In the genomic region with DNA sequence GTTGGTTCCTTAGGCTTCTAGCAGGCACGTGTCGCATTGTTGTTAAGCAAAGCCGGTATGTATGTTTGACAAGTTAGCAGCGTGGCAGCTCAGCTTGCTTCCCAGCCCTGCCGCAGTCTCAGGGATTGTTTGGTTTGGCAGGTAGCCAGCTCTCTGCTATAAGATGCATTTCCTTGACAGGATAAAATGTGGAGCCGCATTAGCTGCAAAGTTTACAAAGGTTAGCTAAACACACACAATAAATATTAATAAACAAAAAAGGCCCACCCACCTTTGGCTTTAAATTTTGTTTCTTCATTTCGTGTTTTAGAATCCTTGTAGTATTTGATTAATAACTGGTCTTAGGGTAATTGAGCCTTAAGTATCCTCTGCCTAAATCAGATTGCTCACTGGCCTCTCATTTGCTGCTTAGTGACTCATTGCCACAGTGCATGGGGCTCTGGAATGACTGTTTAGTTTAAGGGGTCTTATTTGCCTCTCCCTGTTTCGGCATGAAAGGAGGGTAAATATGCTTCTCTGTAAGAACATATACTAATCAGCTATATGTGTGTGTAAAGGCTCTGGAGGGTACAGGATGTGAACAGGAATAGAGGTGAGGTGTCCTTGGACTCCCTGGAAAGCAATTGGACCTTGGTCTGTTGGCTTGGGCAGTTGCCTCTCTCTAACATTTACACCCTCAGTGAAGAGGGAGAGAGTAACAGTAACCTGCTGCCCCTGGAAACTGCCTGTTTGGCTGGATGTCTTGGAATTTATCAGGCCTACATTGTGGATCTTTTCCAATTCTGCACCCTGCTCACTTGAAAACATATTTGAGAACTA, we compare ENCODE assay signal across 1 cellular context.
TF ChIP-seq lines count a peak whose summit lies in the region.

No MANE protein-coding gene starts in this region.

TF ChIP-seq in HepG2, 621 proteins besides CTCF, POLR2A, EP300 and RAD21 (continued from another document and continues in another):
- TF ChIP-seq, protein P1, sequence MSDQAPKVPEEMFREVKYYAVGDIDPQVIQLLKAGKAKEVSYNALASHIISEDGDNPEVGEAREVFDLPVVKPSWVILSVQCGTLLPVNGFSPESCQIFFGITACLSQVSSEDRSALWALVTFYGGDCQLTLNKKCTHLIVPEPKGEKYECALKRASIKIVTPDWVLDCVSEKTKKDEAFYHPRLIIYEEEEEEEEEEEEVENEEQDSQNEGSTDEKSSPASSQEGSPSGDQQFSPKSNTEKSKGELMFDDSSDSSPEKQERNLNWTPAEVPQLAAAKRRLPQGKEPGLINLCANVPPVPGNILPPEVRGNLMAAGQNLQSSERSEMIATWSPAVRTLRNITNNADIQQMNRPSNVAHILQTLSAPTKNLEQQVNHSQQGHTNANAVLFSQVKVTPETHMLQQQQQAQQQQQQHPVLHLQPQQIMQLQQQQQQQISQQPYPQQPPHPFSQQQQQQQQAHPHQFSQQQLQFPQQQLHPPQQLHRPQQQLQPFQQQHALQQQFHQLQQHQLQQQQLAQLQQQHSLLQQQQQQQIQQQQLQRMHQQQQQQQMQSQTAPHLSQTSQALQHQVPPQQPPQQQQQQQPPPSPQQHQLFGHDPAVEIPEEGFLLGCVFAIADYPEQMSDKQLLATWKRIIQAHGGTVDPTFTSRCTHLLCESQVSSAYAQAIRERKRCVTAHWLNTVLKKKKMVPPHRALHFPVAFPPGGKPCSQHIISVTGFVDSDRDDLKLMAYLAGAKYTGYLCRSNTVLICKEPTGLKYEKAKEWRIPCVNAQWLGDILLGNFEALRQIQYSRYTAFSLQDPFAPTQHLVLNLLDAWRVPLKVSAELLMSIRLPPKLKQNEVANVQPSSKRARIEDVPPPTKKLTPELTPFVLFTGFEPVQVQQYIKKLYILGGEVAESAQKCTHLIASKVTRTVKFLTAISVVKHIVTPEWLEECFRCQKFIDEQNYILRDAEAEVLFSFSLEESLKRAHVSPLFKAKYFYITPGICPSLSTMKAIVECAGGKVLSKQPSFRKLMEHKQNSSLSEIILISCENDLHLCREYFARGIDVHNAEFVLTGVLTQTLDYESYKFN (CRISPR knock-in tag; conservative IDR thresholded peaks at IDR 0.05) = peak; percentile 97
- TF ChIP-seq, protein P2, sequence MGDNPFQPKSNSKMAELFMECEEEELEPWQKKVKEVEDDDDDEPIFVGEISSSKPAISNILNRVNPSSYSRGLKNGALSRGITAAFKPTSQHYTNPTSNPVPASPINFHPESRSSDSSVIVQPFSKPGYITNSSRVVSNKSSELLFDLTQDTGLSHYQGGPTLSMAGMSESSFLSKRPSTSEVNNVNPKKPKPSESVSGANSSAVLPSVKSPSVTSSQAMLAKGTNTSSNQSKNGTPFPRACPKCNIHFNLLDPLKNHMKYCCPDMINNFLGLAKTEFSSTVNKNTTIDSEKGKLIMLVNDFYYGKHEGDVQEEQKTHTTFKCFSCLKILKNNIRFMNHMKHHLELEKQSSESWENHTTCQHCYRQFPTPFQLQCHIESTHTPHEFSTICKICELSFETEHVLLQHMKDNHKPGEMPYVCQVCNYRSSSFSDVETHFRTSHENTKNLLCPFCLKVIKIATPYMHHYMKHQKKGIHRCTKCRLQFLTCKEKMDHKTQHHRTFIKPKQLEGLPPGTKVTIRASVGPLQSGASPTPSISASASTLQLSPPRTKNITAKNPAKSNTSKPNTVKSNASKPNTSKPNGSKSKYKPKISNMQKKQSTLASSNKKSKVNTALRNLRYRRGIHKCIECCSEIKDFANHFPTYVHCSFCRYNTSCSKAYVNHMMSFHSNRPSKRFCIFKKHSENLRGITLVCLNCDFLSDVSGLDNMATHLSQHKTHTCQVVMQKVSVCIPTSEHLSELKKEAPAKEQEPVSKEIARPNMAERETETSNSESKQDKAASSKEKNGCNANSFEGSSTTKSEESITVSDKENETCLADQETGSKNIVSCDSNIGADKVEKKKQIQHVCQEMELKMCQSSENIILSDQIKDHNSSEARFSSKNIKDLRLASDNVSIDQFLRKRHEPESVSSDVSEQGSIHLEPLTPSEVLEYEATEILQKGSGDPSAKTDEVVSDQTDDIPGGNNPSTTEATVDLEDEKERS (CRISPR knock-in tag; IDR thresholded peaks at IDR 0.05) = 0 out of 2 replicates have a peak, but pooled peaks have one; percentile 26
- TF ChIP-seq, protein P3, sequence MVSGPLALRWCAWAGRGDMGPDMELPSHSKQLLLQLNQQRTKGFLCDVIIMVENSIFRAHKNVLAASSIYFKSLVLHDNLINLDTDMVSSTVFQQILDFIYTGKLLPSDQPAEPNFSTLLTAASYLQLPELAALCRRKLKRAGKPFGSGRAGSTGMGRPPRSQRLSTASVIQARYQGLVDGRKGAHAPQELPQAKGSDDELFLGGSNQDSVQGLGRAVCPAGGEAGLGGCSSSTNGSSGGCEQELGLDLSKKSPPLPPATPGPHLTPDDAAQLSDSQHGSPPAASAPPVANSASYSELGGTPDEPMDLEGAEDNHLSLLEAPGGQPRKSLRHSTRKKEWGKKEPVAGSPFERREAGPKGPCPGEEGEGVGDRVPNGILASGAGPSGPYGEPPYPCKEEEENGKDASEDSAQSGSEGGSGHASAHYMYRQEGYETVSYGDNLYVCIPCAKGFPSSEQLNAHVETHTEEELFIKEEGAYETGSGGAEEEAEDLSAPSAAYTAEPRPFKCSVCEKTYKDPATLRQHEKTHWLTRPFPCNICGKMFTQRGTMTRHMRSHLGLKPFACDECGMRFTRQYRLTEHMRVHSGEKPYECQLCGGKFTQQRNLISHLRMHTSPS (CRISPR knock-in tag; IDR thresholded peaks at IDR 0.05; ENCODE audit: low read depth) = no peak
- TF ChIP-seq ZNF335 (CRISPR knock-in tag; IDR thresholded peaks at IDR 0.05) (peak; percentile 92), MAZ (IDR thresholded peaks at IDR 0.05; ENCODE audit: borderline replicate concordance, low read depth, low read length) (no peak), MAZ (CRISPR knock-in tag; IDR thresholded peaks at IDR 0.05; ENCODE audit: low read depth) (0 out of 2 replicates have a peak, but pooled peaks have one; percentile 29), ZNF558 (CRISPR knock-in tag; IDR thresholded peaks at IDR 0.05; ENCODE audit: borderline replicate concordance) (no peak), ARHGAP35 (CRISPR knock-in tag; IDR thresholded peaks at IDR 0.05; ENCODE audit: borderline replicate concordance) (no peak), ZMYM4 (CRISPR knock-in tag; IDR thresholded peaks at IDR 0.05) (peak; percentile 91), DR1 (CRISPR knock-in tag; IDR thresholded peaks at IDR 0.05) (no peak), ZBTB21 (CRISPR knock-in tag; IDR thresholded peaks at IDR 0.05) (no peak), PTBP1 (IDR thresholded peaks at IDR 0.05; ENCODE audit: low read depth, low read length, poor library complexity, severe bottlenecking) (no peak), HNF4G (IDR thresholded peaks at IDR 0.05; ENCODE audit: borderline replicate concordance, low read depth, low read length) (peak; percentile 86), HNF4G (CRISPR knock-in tag; IDR thresholded peaks at IDR 0.05; ENCODE audit: borderline replicate concordance, low read depth) (peak; percentile 89; the same call in 1 of the 2 replicates), MIXL1 (CRISPR knock-in tag; IDR thresholded peaks at IDR 0.05) (peak; percentile 95), SMAD3 (CRISPR knock-in tag; IDR thresholded peaks at IDR 0.05) (peak; percentile 47; the same call in 1 of the 2 replicates), ZZZ3 (CRISPR knock-in tag; IDR thresholded peaks at IDR 0.05; ENCODE audit: borderline replicate concordance) (peak; percentile 23; the same call in 1 of the 2 replicates), MXD4 (CRISPR knock-in tag; IDR thresholded peaks at IDR 0.05) (peak; percentile 86; the same call in 1 of the 2 replicates), ZNF260 (CRISPR knock-in tag; IDR thresholded peaks at IDR 0.05; ENCODE audit: borderline replicate concordance, low read depth) (no peak), ZNF432 (CRISPR knock-in tag; IDR thresholded peaks at IDR 0.05; ENCODE audit: borderline replicate concordance) (no peak), DMAP1 (CRISPR knock-in tag; IDR thresholded peaks at IDR 0.05) (0 out of 2 replicates have a peak, but pooled peaks have one; percentile 33), SOX5 (CRISPR knock-in tag; IDR thresholded peaks at IDR 0.05; ENCODE audit: borderline replicate concordance) (peak; percentile 71), NR2F1 (CRISPR knock-in tag; IDR thresholded peaks at IDR 0.05) (peak; percentile 55 to 75), ZNF563 (CRISPR knock-in tag; IDR thresholded peaks at IDR 0.05) (no peak), KDM5B (CRISPR knock-in tag; IDR thresholded peaks at IDR 0.05; ENCODE audit: borderline replicate concordance) (no peak), AGO2 (optimal IDR thresholded peaks at IDR 0.05; ENCODE audit: low read depth, low read length) (no peak), ZNF510 (CRISPR knock-in tag; IDR thresholded peaks at IDR 0.05; ENCODE audit: low read depth) (no peak), ZNF878 (CRISPR knock-in tag; IDR thresholded peaks at IDR 0.05) (no peak), U2AF1 (optimal IDR thresholded peaks at IDR 0.05; ENCODE audit: low read depth, low read length) (no peak), TAF15 (IDR thresholded peaks at IDR 0.05; ENCODE audit: low read depth, low read length, poor library complexity, severe bottlenecking) (no peak), ZNF644 (CRISPR knock-in tag; IDR thresholded peaks at IDR 0.05; ENCODE audit: low read depth) (peak; percentile 85), ZSCAN29 (CRISPR knock-in tag; conservative IDR thresholded peaks at IDR 0.05) (peak; percentile 81)
- TF ChIP-seq, protein P4, sequence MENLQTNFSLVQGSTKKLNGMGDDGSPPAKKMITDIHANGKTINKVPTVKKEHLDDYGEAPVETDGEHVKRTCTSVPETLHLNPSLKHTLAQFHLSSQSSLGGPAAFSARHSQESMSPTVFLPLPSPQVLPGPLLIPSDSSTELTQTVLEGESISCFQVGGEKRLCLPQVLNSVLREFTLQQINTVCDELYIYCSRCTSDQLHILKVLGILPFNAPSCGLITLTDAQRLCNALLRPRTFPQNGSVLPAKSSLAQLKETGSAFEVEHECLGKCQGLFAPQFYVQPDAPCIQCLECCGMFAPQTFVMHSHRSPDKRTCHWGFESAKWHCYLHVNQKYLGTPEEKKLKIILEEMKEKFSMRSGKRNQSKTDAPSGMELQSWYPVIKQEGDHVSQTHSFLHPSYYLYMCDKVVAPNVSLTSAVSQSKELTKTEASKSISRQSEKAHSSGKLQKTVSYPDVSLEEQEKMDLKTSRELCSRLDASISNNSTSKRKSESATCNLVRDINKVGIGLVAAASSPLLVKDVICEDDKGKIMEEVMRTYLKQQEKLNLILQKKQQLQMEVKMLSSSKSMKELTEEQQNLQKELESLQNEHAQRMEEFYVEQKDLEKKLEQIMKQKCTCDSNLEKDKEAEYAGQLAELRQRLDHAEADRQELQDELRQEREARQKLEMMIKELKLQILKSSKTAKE (CRISPR knock-in tag; IDR thresholded peaks at IDR 0.05; ENCODE audit: borderline replicate concordance) = peak; percentile 59; the same call in 1 of the 2 replicates
- TF ChIP-seq, protein P5, sequence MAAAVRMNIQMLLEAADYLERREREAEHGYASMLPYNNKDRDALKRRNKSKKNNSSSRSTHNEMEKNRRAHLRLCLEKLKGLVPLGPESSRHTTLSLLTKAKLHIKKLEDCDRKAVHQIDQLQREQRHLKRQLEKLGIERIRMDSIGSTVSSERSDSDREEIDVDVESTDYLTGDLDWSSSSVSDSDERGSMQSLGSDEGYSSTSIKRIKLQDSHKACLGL (CRISPR knock-in tag; IDR thresholded peaks at IDR 0.05) = no peak
- TF ChIP-seq, protein P6, sequence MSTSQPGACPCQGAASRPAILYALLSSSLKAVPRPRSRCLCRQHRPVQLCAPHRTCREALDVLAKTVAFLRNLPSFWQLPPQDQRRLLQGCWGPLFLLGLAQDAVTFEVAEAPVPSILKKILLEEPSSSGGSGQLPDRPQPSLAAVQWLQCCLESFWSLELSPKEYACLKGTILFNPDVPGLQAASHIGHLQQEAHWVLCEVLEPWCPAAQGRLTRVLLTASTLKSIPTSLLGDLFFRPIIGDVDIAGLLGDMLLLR (CRISPR knock-in tag; IDR thresholded peaks at IDR 0.05) = peak; percentile 35; the same call in 1 of the 2 replicates
- TF ChIP-seq, protein P7, sequence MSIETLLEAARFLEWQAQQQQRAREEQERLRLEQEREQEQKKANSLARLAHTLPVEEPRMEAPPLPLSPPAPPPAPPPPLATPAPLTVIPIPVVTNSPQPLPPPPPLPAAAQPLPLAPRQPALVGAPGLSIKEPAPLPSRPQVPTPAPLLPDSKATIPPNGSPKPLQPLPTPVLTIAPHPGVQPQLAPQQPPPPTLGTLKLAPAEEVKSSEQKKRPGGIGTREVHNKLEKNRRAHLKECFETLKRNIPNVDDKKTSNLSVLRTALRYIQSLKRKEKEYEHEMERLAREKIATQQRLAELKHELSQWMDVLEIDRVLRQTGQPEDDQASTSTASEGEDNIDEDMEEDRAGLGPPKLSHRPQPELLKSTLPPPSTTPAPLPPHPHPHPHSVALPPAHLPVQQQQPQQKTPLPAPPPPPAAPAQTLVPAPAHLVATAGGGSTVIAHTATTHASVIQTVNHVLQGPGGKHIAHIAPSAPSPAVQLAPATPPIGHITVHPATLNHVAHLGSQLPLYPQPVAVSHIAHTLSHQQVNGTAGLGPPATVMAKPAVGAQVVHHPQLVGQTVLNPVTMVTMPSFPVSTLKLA (IDR thresholded peaks at IDR 0.05) = peak; percentile 93
- TF ChIP-seq, protein P8, sequence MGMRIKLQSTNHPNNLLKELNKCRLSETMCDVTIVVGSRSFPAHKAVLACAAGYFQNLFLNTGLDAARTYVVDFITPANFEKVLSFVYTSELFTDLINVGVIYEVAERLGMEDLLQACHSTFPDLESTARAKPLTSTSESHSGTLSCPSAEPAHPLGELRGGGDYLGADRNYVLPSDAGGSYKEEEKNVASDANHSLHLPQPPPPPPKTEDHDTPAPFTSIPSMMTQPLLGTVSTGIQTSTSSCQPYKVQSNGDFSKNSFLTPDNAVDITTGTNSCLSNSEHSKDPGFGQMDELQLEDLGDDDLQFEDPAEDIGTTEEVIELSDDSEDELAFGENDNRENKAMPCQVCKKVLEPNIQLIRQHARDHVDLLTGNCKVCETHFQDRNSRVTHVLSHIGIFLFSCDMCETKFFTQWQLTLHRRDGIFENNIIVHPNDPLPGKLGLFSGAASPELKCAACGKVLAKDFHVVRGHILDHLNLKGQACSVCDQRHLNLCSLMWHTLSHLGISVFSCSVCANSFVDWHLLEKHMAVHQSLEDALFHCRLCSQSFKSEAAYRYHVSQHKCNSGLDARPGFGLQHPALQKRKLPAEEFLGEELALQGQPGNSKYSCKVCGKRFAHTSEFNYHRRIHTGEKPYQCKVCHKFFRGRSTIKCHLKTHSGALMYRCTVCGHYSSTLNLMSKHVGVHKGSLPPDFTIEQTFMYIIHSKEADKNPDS (CRISPR knock-in tag; IDR thresholded peaks at IDR 0.05) = peak; percentile 87; the same call in 1 of the 2 replicates
